Comparison of ENCODE assay signal across 12 cellular contexts in genomic region chr4:26073886-26074560, GRCh38.
DNase-seq lines count a peak whose midpoint lies in the region; ATAC-seq, FAIRE-seq and TF ChIP-seq lines count a peak whose summit lies in the region.
"Had no signal": no experiment of that assay in that cellular context is flagged by ENCODE, and none has a peak within 500 bp of the region (broad histone marks: within the 10 kb centered on the region; RNA-seq: fewer than 3 reads in every experiment).

No MANE protein-coding gene starts in this region.

- H3K27me3 Mint-ChIP-seq in activated T-helper 2 cell treated with anti-CD3 and anti-CD28 coated beads, Interferon-gamma antibody, Interleukin-2, Interleukin-4, amounts not matched to agents 10 μg/mL and 5 μg/mL and 100 μg/mL, durations not matched to agents 14 hours and 24 hours and 36 hours (ENCODE audit: low read depth), result no peaks in the 10 kb centered on the region
- peaks cover 0 to 9% (median 0%) of the 10 kb centered on the region in 3 donors for H3K27me3 Mint-ChIP-seq in naive B cell

- H3K4me3 Mint-ChIP-seq in activated T-helper 2 cell treated with anti-CD3 and anti-CD28 coated beads, Interferon-gamma antibody, Interleukin-2, Interleukin-4, amounts not matched to agents 10 μg/mL and 5 μg/mL and 100 μg/mL, durations not matched to agents 14 hours and 24 hours and 36 hours (ENCODE audit: low read depth), result peak overlapping the region; percentile 61
- H3K4me3 Mint-ChIP-seq in naive B cell, result no peak overlapping the region

- H3K9me3 ChIP-seq in BLaER1 treated with 17β-estradiol and CSF1 and Interleukin-3, amounts not matched to agents 10 nM and 100 nM (replicated peaks in 1 of 11), result peaks cover 0 to 21% (median 9%) of the 10 kb centered on the region in 11 experiments; a peak in 14 of 22 replicates
- H3K9me3 ChIP-seq in body of pancreas (no peaks in the 10 kb centered on the region), mucosa of descending colon (no peaks in the 10 kb centered on the region)
- H3K9me3 ChIP-seq: BE2C had no signal

- no peak for DNase-seq in GM12891 (ENCODE audit: insufficient read length, low spot score)
- DNase-seq in activated T-helper 2 cell treated with anti-CD3 and anti-CD28 coated beads, Interferon-gamma antibody, Interleukin-2, Interleukin-4, amounts not matched to agents 10 μg/mL and 5 μg/mL and 100 μg/mL, durations not matched to agents 14 hours and 24 hours and 36 hours (ENCODE audit: low spot score), result no peak
- no peak for DNase-seq in naive B cell
- no peak for DNase-seq in body of pancreas
- no peak for DNase-seq in SW480 (ENCODE audit: low spot score)
- DNase-seq in mucosa of descending colon, result no peak
- DNase-seq: BE2C, dermis blood vessel endothelial cell, NCI-H2029, NCI-H774 had no signal

- no peaks in the 10 kb centered on the region for H4K20me1 ChIP-seq in BLaER1 treated with 17β-estradiol and CSF1 and Interleukin-3, amounts not matched to agents 10 nM and 100 nM

- H3K4me1 ChIP-seq in BLaER1 treated with 17β-estradiol and CSF1 and Interleukin-3, amounts not matched to agents 10 nM and 100 nM, result peaks cover 0 to 96% (median 34%) of the 10 kb centered on the region in 10 experiments; a peak in 15 of 20 replicates
- H3K4me1 ChIP-seq in body of pancreas, result peaks cover 13% of the 10 kb centered on the region
- no peaks in the 10 kb centered on the region for H3K4me1 ChIP-seq in mucosa of descending colon (ENCODE audit: low read depth)
- H3K4me1 ChIP-seq: BE2C had no signal

- no peak for TF ChIP-seq POLR2A in GM12891 (IDR thresholded peaks at IDR 0.05; ENCODE audit: low read depth, low read length)
- no peak for TF ChIP-seq POLR2A in body of pancreas (IDR thresholded peaks at IDR 0.05)

- no peaks in the 10 kb centered on the region for H3K36me3 ChIP-seq in BLaER1 treated with 17β-estradiol and CSF1 and Interleukin-3, amounts not matched to agents 10 nM and 100 nM
- H3K36me3 ChIP-seq in body of pancreas (replicated peaks in 1 of 2; ENCODE audit: insufficient read depth in 1 of 2, low read depth in 2 of 2) (no peaks in the 10 kb centered on the region), mucosa of descending colon (ENCODE audit: low read depth) (no peaks in the 10 kb centered on the region)
- H3K36me3 ChIP-seq: BE2C had no signal

- intact Hi-C loops in activated T-helper 2 cell treated with anti-CD3 and anti-CD28 coated beads, Interferon-gamma antibody, Interleukin-2, Interleukin-4, amounts not matched to agents 10 μg/mL and 5 μg/mL and 100 μg/mL, durations not matched to agents 14 hours and 24 hours and 36 hours (cut with micrococcal nuclease), result loop anchor here (1.0 to 2.0 kb wide), 11 partner anchors 10 to 245 kb away; no protein-coding TSS in a partner anchor
- intact Hi-C loops in body of pancreas (cut with DNase I), result no loop called here
- intact Hi-C loops in mucosa of descending colon (cut with DNase I, micrococcal nuclease), result no loop called here

- H3K4me3 ChIP-seq in BLaER1 treated with 17β-estradiol and CSF1 and Interleukin-3, amounts not matched to agents 10 nM and 100 nM, result no peak overlapping the region
- H3K4me3 ChIP-seq in body of pancreas, result no peak overlapping the region
- H3K4me3 ChIP-seq in mucosa of descending colon, result no peak overlapping the region

- no peaks in the 10 kb centered on the region for H3K27me3 ChIP-seq in BLaER1 treated with 17β-estradiol and CSF1 and Interleukin-3, amounts not matched to agents 10 nM and 100 nM
- no peaks in the 10 kb centered on the region for H3K27me3 ChIP-seq in body of pancreas
- H3K27me3 ChIP-seq: BE2C had no signal

- TF ChIP-seq CTCF in body of pancreas (IDR thresholded peaks at IDR 0.05) (no peak), mucosa of descending colon (IDR thresholded peaks at IDR 0.05) (no peak)

- H3K27ac Mint-ChIP-seq in activated T-helper 2 cell treated with anti-CD3 and anti-CD28 coated beads, Interferon-gamma antibody, Interleukin-2, Interleukin-4, amounts not matched to agents 10 μg/mL and 5 μg/mL and 100 μg/mL, durations not matched to agents 14 hours and 24 hours and 36 hours, result peak overlapping the region; percentile 99
- peak overlapping the region; percentile 11 to 90 (median 66) for H3K27ac Mint-ChIP-seq in naive B cell

- WGBS in body of pancreas, 2 donors, result 90 to 91% methylated on average over 6 of the region's 6 CpGs

- peaks cover 85% of the 10 kb centered on the region for H3K4me1 Mint-ChIP-seq in activated T-helper 2 cell treated with anti-CD3 and anti-CD28 coated beads, Interferon-gamma antibody, Interleukin-2, Interleukin-4, amounts not matched to agents 10 μg/mL and 5 μg/mL and 100 μg/mL, durations not matched to agents 14 hours and 24 hours and 36 hours (ENCODE audit: low read depth)
- peaks cover 6 to 10% (median 7%) of the 10 kb centered on the region in 3 donors for H3K4me1 Mint-ChIP-seq in naive B cell

- H3K9me3 Mint-ChIP-seq in activated T-helper 2 cell treated with anti-CD3 and anti-CD28 coated beads, Interferon-gamma antibody, Interleukin-2, Interleukin-4, amounts not matched to agents 10 μg/mL and 5 μg/mL and 100 μg/mL, durations not matched to agents 14 hours and 24 hours and 36 hours, result peaks cover 23% of the 10 kb centered on the region
- H3K9me3 Mint-ChIP-seq in naive B cell, result peaks cover 0 to 5% (median 0%) of the 10 kb centered on the region in 7 donors

- FAIRE-seq in GM12891 (lab: Jason Lieb, UNC), result peak; percentile 75

- ATAC-seq in naive B cell (ENCODE audit: low read depth in 2 of 2) (no peak), body of pancreas (no peak), GM19351 (IDR thresholded peaks at IDR 0.05; ENCODE audit: unreplicated experiment) (no peak), mucosa of descending colon (no peak)

- H3K27ac ChIP-seq in BLaER1 treated with 17β-estradiol and CSF1 and Interleukin-3, amounts not matched to agents 10 nM and 100 nM, result peak overlapping the region in 7 of 11 experiments; percentile 63 to 99 (median 90); a peak in 12 of 22 replicates
- H3K27ac ChIP-seq in body of pancreas, result no peak overlapping the region

- peak overlapping the region in 7 of 11 experiments; percentile 30 to 82 (median 69); a peak in 12 of 22 replicates for H3K4me2 ChIP-seq in BLaER1 treated with 17β-estradiol and CSF1 and Interleukin-3, amounts not matched to agents 10 nM and 100 nM

- H3K9ac ChIP-seq in BLaER1 treated with 17β-estradiol and CSF1 and Interleukin-3, amounts not matched to agents 10 nM and 100 nM, result peak overlapping the region in 5 of 11 experiments; percentile 22 to 91 (median 86); a peak in 9 of 22 replicates

- peaks cover 25% of the 10 kb centered on the region for H3K36me3 Mint-ChIP-seq in activated T-helper 2 cell treated with anti-CD3 and anti-CD28 coated beads, Interferon-gamma antibody, Interleukin-2, Interleukin-4, amounts not matched to agents 10 μg/mL and 5 μg/mL and 100 μg/mL, durations not matched to agents 14 hours and 24 hours and 36 hours (ENCODE audit: low read depth)
- H3K36me3 Mint-ChIP-seq in naive B cell, result no peaks in the 10 kb centered on the region

TF ChIP-seq in GM12891, 5 proteins besides CTCF, POLR2A, EP300 and RAD21:
- no peak for TF ChIP-seq SPI1 (IDR thresholded peaks at IDR 0.05; ENCODE audit: low read depth, low read length)
- no peak for TF ChIP-seq PAX5 (IDR thresholded peaks at IDR 0.05; ENCODE audit: insufficient read depth, low read length, severe bottlenecking)
- no peak for TF ChIP-seq POLR2AphosphoS5 (IDR thresholded peaks at IDR 0.05; ENCODE audit: low read depth, low read length)
- TF ChIP-seq TAF1 (IDR thresholded peaks at IDR 0.05; ENCODE audit: low read depth, low read length), result no peak
- no peak for TF ChIP-seq POU2F2 (IDR thresholded peaks at IDR 0.05; ENCODE audit: low read depth, low read length)

Comparison
In these comparisons a context has a peak if more than half of its experiments do, and no peak if none do; other contexts are left out.
1. H3K27ac ChIP-seq: peak in BLaER1 treated with 17β-estradiol and CSF1 and Interleukin-3, amounts not matched to agents 10 nM and 100 nM (7 of 11); none in body of pancreas (0 of 4).